22 cellular contexts compared by ENCODE assay signal in the genomic region with DNA sequence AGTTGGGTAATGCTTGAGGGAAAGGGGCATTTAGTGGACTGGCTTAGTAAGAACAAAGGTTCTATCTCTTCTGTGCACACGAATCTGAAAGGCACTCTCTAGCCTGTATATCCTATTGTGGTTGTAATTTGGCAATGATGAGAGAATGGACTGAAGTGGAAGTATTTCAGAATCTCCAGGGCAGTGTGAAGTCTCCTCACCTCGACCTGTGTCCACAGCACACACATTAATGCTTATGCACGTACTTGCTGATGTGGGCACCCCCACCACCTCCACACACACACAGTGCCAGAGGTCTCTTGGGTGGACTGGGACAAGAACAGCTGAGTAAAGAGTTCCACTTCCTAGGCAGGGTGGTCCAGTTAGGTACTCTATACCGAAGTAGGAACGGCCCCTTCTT. TPM values are rescaled to one million over a fixed set of nuclear protein-coding genes. Genes with fewer than 3 reads are reported as not detected.
DNase-seq lines count a peak whose midpoint lies in the region; ATAC-seq and TF ChIP-seq lines count a peak whose summit lies in the region.
"Had no signal": no experiment of that assay in that cellular context is flagged by ENCODE, and none has a peak within 500 bp of the region (broad histone marks: within the 10 kb centered on the region; RNA-seq: fewer than 3 reads in every experiment).

No MANE protein-coding gene starts in this region.

- 0 out of 2 replicates have a peak, but pooled peaks cover 3% of the 10 kb centered on the region for H4K20me1 ChIP-seq in Karpas-422 (ENCODE audit: insufficient read depth, low read depth, low read length)

- no peak overlapping the region for H3K4me2 ChIP-seq in Karpas-422 (ENCODE audit: low read depth, low read length, poor library complexity, severe bottlenecking)

- TF ChIP-seq CTCF in neural crest cell (conservative IDR thresholded peaks at IDR 0.05): no peak

- peak overlapping the region; percentile 90 for H3K27ac ChIP-seq in Karpas-422 (ENCODE audit: low read length)
- H3K27ac ChIP-seq: 22Rv1, dorsolateral prefrontal cortex, epithelial cell of prostate, foreskin keratinocyte, ovary had no signal

- no peaks in the 10 kb centered on the region for H3K9me2 ChIP-seq in Karpas-422 (replicated peaks; ENCODE audit: insufficient read depth, low read length)

- H3K9me3 Mint-ChIP-seq in activated CD8-positive, alpha-beta memory T cell treated with anti-CD3 and anti-CD28 coated beads, Interleukin-2, amount 10 ng/mL, durations not matched to agents 7 days and 5 days (ENCODE audit: low read depth): no peaks in the 10 kb centered on the region
- no peaks in the 10 kb centered on the region for H3K9me3 Mint-ChIP-seq in neural crest cell
- no peaks in the 10 kb centered on the region for H3K9me3 Mint-ChIP-seq in stimulated activated naive B cell treated with anti-CD40 and anti-IgM and Interleukin-4, amounts not matched to agents 10 μg/mL and 1 μg/mL and 100 μg/mL, for 72 hours
- H3K9me3 Mint-ChIP-seq: memory B cell, naive B cell had no signal

- CTCF ChIA-PET in activated CD8-positive, alpha-beta memory T cell treated with anti-CD3 and anti-CD28 coated beads, Interleukin-2, amount 10 ng/mL, durations not matched to agents 7 days and 5 days (lab: Charles Lee): interaction anchor here (1.4 to 2.0 kb wide), 2 partner anchors 24 to 26 kb away, joined by 5 to 6 read pairs; no protein-coding TSS in a partner anchor

- peak; percentile 47 for ATAC-seq in activated CD8-positive, alpha-beta memory T cell treated with anti-CD3 and anti-CD28 coated beads, Interleukin-2, amount 10 ng/mL, durations not matched to agents 7 days and 5 days
- no peak for ATAC-seq in stimulated activated naive B cell treated with anti-CD40 and anti-IgM and Interleukin-4, amounts not matched to agents 10 μg/mL and 1 μg/mL and 100 μg/mL, for 72 hours (replicated peaks)
- ATAC-seq: activated CD4-positive, CD25-positive, alpha-beta regulatory T cell treated with anti-CD3 and anti-CD28 coated beads, Interleukin-2, amount 50 U/mL, for 24 hours; foreskin keratinocyte had no signal

- peaks cover 69% of the 10 kb centered on the region for H3K36me3 ChIP-seq in Karpas-422 (ENCODE audit: insufficient read depth, low read length)
- H3K36me3 ChIP-seq: ovary had no signal

- H3K36me3 Mint-ChIP-seq in activated CD8-positive, alpha-beta memory T cell treated with anti-CD3 and anti-CD28 coated beads, Interleukin-2, amount 10 ng/mL, durations not matched to agents 7 days and 5 days: peaks cover 59% of the 10 kb centered on the region
- H3K36me3 Mint-ChIP-seq in neural crest cell (ENCODE audit: low read depth): peaks cover 10% of the 10 kb centered on the region
- peaks cover 16 to 25% of the 10 kb centered on the region in 2 donors for H3K36me3 Mint-ChIP-seq in stimulated activated naive B cell treated with anti-CD40 and anti-IgM and Interleukin-4, amounts not matched to agents 10 μg/mL and 1 μg/mL and 100 μg/mL, for 72 hours

- peaks cover 57% of the 10 kb centered on the region for H3K4me1 ChIP-seq in Karpas-422 (ENCODE audit: low read length)

- H3K9ac ChIP-seq in Karpas-422 (ENCODE audit: low read length): no peak overlapping the region

- no peak for DNase-seq in activated CD8-positive, alpha-beta memory T cell treated with anti-CD3 and anti-CD28 coated beads, Interleukin-2, amount 10 ng/mL, durations not matched to agents 7 days and 5 days
- DNase-seq in activated CD8-positive, alpha-beta memory T cell treated with anti-CD3 and anti-CD28 coated beads, Interleukin-2, amount 50 U/mL, for 48 hours: no peak
- DNase-seq in Karpas-422 (no peak), cerebellar cortex (ENCODE audit: low spot score) (peak; percentile 13), neural crest cell (ENCODE audit: low read depth, low spot score) (no peak), dermis blood vessel endothelial cell (no peak), AG08395 (ENCODE audit: low spot score) (no peak)
- no peak for DNase-seq in stimulated activated naive B cell treated with anti-CD40 and anti-IgM and Interleukin-4, amounts not matched to agents 10 μg/mL and 1 μg/mL and 100 μg/mL, for 72 hours
- DNase-seq: activated effector memory CD4-positive, alpha-beta T cell treated with Interleukin-2 at 50 U/mL for 16 hours; dorsolateral prefrontal cortex; foreskin keratinocyte; H7; naive B cell; NCI-H1105; NCI-H2081 treated with DMSO at 0.1 percent for 48 hours; NCI-H446 treated with DMSO at 0.1 percent for 48 hours; ovary; sigmoid colon had no signal

- H3K27me3 ChIP-seq in Karpas-422 (ENCODE audit: low read length): no peaks in the 10 kb centered on the region
- H3K27me3 ChIP-seq: dorsolateral prefrontal cortex, foreskin keratinocyte, ovary, sigmoid colon had no signal

- no peaks in the 10 kb centered on the region for H3K27me3 Mint-ChIP-seq in activated CD8-positive, alpha-beta memory T cell treated with anti-CD3 and anti-CD28 coated beads, Interleukin-2, amount 10 ng/mL, durations not matched to agents 7 days and 5 days
- no peaks in the 10 kb centered on the region for H3K27me3 Mint-ChIP-seq in neural crest cell (ENCODE audit: low read depth)
- H3K27me3 Mint-ChIP-seq in stimulated activated naive B cell treated with anti-CD40 and anti-IgM and Interleukin-4, amounts not matched to agents 10 μg/mL and 1 μg/mL and 100 μg/mL, for 72 hours: no peaks in the 10 kb centered on the region
- H3K27me3 Mint-ChIP-seq: memory B cell, naive B cell had no signal

- H3K4me3 ChIP-seq in Karpas-422 (ENCODE audit: low read length): no peak overlapping the region
- H3K4me3 ChIP-seq: dorsolateral prefrontal cortex, ovary, sigmoid colon had no signal

- H3K4me3 Mint-ChIP-seq in activated CD8-positive, alpha-beta memory T cell treated with anti-CD3 and anti-CD28 coated beads, Interleukin-2, amount 10 ng/mL, durations not matched to agents 7 days and 5 days: no peak overlapping the region
- H3K4me3 Mint-ChIP-seq in neural crest cell: peak overlapping the region; percentile 41
- H3K4me3 Mint-ChIP-seq in stimulated activated naive B cell treated with anti-CD40 and anti-IgM and Interleukin-4, amounts not matched to agents 10 μg/mL and 1 μg/mL and 100 μg/mL, for 72 hours: no peak overlapping the region
- H3K4me3 Mint-ChIP-seq: memory B cell, naive B cell had no signal

- H3K27ac Mint-ChIP-seq in activated CD8-positive, alpha-beta memory T cell treated with anti-CD3 and anti-CD28 coated beads, Interleukin-2, amount 10 ng/mL, durations not matched to agents 7 days and 5 days: no peak overlapping the region
- H3K27ac Mint-ChIP-seq in neural crest cell (ENCODE audit: unreplicated experiment): peak overlapping the region; percentile 89
- H3K27ac Mint-ChIP-seq in stimulated activated naive B cell treated with anti-CD40 and anti-IgM and Interleukin-4, amounts not matched to agents 10 μg/mL and 1 μg/mL and 100 μg/mL, for 72 hours: no peak overlapping the region
- H3K27ac Mint-ChIP-seq: memory B cell had no signal

- no peaks in the 10 kb centered on the region for H3K9me3 ChIP-seq in Karpas-422 (ENCODE audit: low read length)
- H3K9me3 ChIP-seq: ovary, sigmoid colon had no signal

- no peak overlapping the region for H2AFZ ChIP-seq in Karpas-422 (ENCODE audit: low read length)

- peaks cover 55% of the 10 kb centered on the region for H3K4me1 Mint-ChIP-seq in activated CD8-positive, alpha-beta memory T cell treated with anti-CD3 and anti-CD28 coated beads, Interleukin-2, amount 10 ng/mL, durations not matched to agents 7 days and 5 days
- peaks cover 30% of the 10 kb centered on the region for H3K4me1 Mint-ChIP-seq in neural crest cell
- peaks cover 11 to 35% of the 10 kb centered on the region in 2 donors for H3K4me1 Mint-ChIP-seq in stimulated activated naive B cell treated with anti-CD40 and anti-IgM and Interleukin-4, amounts not matched to agents 10 μg/mL and 1 μg/mL and 100 μg/mL, for 72 hours

- peaks cover 93% of the 10 kb centered on the region for H3K79me2 ChIP-seq in Karpas-422 (ENCODE audit: low read length)

RNA-seq across cellular contexts. Expression of gene SMC3, which starts 6.9 kb away (rescaled TPM):
- 10 to 100 TPM; 81.3 to 86.8 TPM for total RNA-seq in activated CD8-positive, alpha-beta memory T cell treated with anti-CD3 and anti-CD28 coated beads, Interleukin-2, amount 10 ng/mL, durations not matched to agents 7 days and 5 days
- total RNA-seq in Karpas-422 (2014; rRNA removed; shearing (Covaris generic); ENCODE audit: low replicate concordance): 40.4 and 42.3 TPM in 2 replicates
- total RNA-seq in neural crest cell (87.8 and 89.5 TPM in 2 replicates), dermis blood vessel endothelial cell (29.6 and 47.3 TPM in 2 replicates)
